In the genomic region with DNA sequence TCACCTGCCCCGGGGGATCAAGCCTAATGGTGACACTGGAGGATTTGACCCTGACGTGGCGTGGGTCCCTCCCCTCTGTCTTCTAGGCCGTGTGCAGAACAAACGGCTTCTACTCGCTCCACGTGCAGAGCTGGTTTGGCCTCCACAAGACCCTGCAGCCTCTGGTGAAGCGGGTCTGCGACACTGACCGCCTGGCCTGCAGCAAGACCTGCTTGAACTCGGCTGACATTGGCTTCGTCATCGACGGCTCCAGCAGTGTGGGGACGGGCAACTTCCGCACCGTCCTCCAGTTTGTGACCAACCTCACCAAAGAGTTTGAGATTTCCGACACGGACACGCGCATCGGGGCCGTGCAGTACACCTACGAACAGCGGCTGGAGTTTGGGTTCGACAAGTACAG, we compare ENCODE assay signal across 27 cellular contexts.
"Had no signal": no experiment of that assay in that cellular context is flagged by ENCODE, and none has a peak within 500 bp of the region (broad histone marks: within the 10 kb centered on the region; RNA-seq: fewer than 3 reads in every experiment).

No MANE protein-coding gene starts in this region.

- DNase-seq: central memory CD4-positive, alpha-beta T cell; dermis blood vessel endothelial cell; effector memory CD4-positive, alpha-beta T cell; erythroblast; head of caudate nucleus; kidney; sigmoid colon; stimulated activated CD4-positive, alpha-beta T cell treated with anti-CD3 and anti-CD28 coated beads, Interleukin-2, amount 100 ng/mL, for 24 hours; stimulated activated CD4-positive, alpha-beta T cell treated with anti-CD3 and anti-CD28 coated beads, Interleukin-4, amount 100 ng/mL, for 4 hours; stimulated activated naive CD8-positive, alpha-beta T cell treated with anti-CD3 and anti-CD28 coated beads, Interleukin-15, Interleukin-2, amounts not matched to agents 100 U/mL and 50 U/mL, for 24 hours; substantia nigra; testis; tibial artery; upper lobe of right lung; uterus had no signal

- H3K4me1 Mint-ChIP-seq: mesothelial cell of epicardium, neural crest cell had no signal

- H3K27ac ChIP-seq: prostate gland, right atrium auricular region, sigmoid colon, testis, tibial artery, upper lobe of right lung, uterus had no signal

- H3K4me3 Mint-ChIP-seq: memory B cell; mesothelial cell of epicardium; natural killer cell treated with Interleukin-12 subunit alpha and Interleukin-12 subunit beta and Interleukin-15 and Interleukin-18, amount 100 ng/mL, for 72 hours; neural crest cell; stimulated activated memory B cell treated with anti-CD40 and anti-IgM and Interleukin-4, amounts not matched to agents 10 μg/mL and 1 μg/mL and 100 μg/mL, for 72 hours had no signal

- H3K9me3 Mint-ChIP-seq: memory B cell; natural killer cell treated with Interleukin-12 subunit alpha and Interleukin-12 subunit beta and Interleukin-15 and Interleukin-18, amount 100 ng/mL, for 72 hours; stimulated activated memory B cell treated with anti-CD40 and anti-IgM and Interleukin-4, amounts not matched to agents 10 μg/mL and 1 μg/mL and 100 μg/mL, for 72 hours had no signal

- FAIRE-seq: colon, endometrium, frontal cortex, kidney had no signal

- H3K27ac Mint-ChIP-seq: memory B cell; mesothelial cell of epicardium; natural killer cell treated with Interleukin-12 subunit alpha and Interleukin-12 subunit beta and Interleukin-15 and Interleukin-18, amount 100 ng/mL, for 72 hours; stimulated activated memory B cell treated with anti-CD40 and anti-IgM and Interleukin-4, amounts not matched to agents 10 μg/mL and 1 μg/mL and 100 μg/mL, for 72 hours had no signal

- H3K27me3 ChIP-seq: right atrium auricular region, sigmoid colon, testis, tibial artery, upper lobe of right lung, uterus had no signal

- H3K4me1 ChIP-seq: prostate gland, right atrium auricular region, sigmoid colon, testis, tibial artery, upper lobe of right lung, uterus had no signal

- H3K36me3 Mint-ChIP-seq: memory B cell; mesothelial cell of epicardium; natural killer cell treated with Interleukin-12 subunit alpha and Interleukin-12 subunit beta and Interleukin-15 and Interleukin-18, amount 100 ng/mL, for 72 hours; stimulated activated memory B cell treated with anti-CD40 and anti-IgM and Interleukin-4, amounts not matched to agents 10 μg/mL and 1 μg/mL and 100 μg/mL, for 72 hours had no signal

- H3K36me3 ChIP-seq: prostate gland, right atrium auricular region, sigmoid colon, tibial artery, upper lobe of right lung, uterus had no signal

- H3K4me3 ChIP-seq: lung, prostate gland, right atrium auricular region, sigmoid colon, testis, tibial artery, upper lobe of right lung, uterus had no signal

- ATAC-seq: left lobe of liver; natural killer cell treated with Interleukin-12 subunit alpha and Interleukin-12 subunit beta and Interleukin-15 and Interleukin-18, amount 100 ng/mL, for 72 hours; stimulated activated memory B cell treated with anti-CD40 and anti-IgM and Interleukin-4, amounts not matched to agents 10 μg/mL and 1 μg/mL and 100 μg/mL, for 72 hours; stimulated activated naive CD8-positive, alpha-beta T cell treated with anti-CD3 and anti-CD28 coated beads, Interleukin-15, Interleukin-2, amounts not matched to agents 100 U/mL and 50 U/mL, for 24 hours; upper lobe of right lung had no signal

- H3K27me3 Mint-ChIP-seq: natural killer cell treated with Interleukin-12 subunit alpha and Interleukin-12 subunit beta and Interleukin-15 and Interleukin-18, amount 100 ng/mL, for 72 hours; stimulated activated memory B cell treated with anti-CD40 and anti-IgM and Interleukin-4, amounts not matched to agents 10 μg/mL and 1 μg/mL and 100 μg/mL, for 72 hours had no signal

- H3K9me3 ChIP-seq: prostate gland, testis, tibial artery, upper lobe of right lung, uterus had no signal
